Comparison of ENCODE assay signal across 8 cellular contexts in the genomic region with DNA sequence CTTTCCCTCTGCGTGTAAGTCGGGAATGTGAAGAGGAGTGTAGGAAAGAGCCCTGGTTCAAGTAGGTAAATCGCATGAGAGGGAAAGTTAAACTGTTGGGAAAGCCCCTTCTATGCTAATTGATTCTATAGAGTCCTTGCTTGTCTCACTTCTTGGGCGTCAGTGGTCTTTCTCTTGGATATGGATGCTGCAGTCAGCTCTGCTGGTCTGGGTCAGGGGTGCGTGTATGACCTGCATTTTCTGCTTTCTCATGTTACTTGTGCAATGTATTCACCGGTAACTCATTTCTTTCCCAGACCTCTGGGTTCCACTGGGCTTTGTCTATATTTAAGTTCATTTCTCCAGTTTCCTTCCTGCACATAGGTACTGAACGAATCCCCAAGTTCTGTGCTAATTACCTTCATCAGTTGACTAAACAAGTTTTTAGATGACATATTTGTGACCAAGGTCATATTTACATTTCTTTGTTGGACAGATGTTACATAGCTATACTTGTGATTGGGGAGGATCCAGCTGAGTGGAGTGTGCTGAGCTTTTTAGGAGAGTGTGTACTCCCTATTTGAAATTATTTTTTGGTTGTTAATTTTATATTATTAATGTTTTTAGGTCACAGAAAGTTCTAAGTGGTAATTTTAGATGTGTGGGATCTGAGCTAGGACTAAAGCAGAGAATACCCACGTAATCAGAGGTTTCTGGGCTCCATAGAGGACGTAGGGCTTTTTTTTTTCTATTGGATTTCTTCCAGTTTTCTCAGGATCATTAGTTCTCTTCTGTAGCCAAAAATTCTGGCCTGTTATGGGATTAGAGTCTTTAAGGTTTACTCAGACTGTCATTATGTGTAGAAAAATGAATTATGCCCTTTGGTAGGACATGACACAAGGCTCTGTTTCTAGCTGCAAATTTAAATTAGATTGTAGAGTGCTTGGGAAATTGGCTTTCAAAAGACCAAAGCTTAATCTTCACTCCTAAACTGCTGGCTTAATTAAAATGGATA. TPM values are rescaled to one million over a fixed set of nuclear protein-coding genes. Genes with fewer than 3 reads are reported as not detected.
DNase-seq lines count a peak whose midpoint lies in the region; ATAC-seq lines count a peak whose summit lies in the region.

No MANE protein-coding gene starts in this region.

- peak; percentile 27 to 32 for DNase-seq in NCI-H524 (lab: John Stamatoyannopoulos, UW)
- DNase-seq in NCI-H524 treated with DMSO at 0.1 percent for 48 hours (lab: John Stamatoyannopoulos, UW) = no peak
- DNase-seq in M059J (ENCODE audit: low read depth) = peak; percentile 40
- peak; percentile 6 for DNase-seq in activated T-helper 9 cell treated with anti-CD3 and anti-CD28 coated beads, Interleukin-2, amount 50 U/mL, for 16 hours (ENCODE audit: low read depth)
- DNase-seq in germinal center (ENCODE audit: low spot score) = peak; percentile 23
- peak; percentile 44 for DNase-seq in retina
- no peak for DNase-seq in T1000 (lab: John Stamatoyannopoulos, UW)

- no peak for ATAC-seq in GM21423 (IDR thresholded peaks at IDR 0.05; ENCODE audit: unreplicated experiment)

RNA-seq across cellular contexts. Expression of a gene that starts 1.6 kb away (rescaled TPM):
- 39.5 and 57.2 TPM in 2 replicates for total RNA-seq in M059J (2014; rRNA removed; shearing (Covaris generic))

RNA-seq across cellular contexts. Expression of a gene that starts 36.2 kb away (rescaled TPM):
- 24.4 and 29.3 TPM in 2 replicates for total RNA-seq in M059J (2014; rRNA removed; shearing (Covaris generic))

Comparison
In these comparisons a context has a peak if more than half of its experiments do, and no peak if none do; other contexts are left out.
1. DNase-seq: peak in NCI-H524 (2 of 2), M059J (single experiment), activated T-helper 9 cell treated with anti-CD3 and anti-CD28 coated beads, Interleukin-2, amount 50 U/mL, for 16 hours (single experiment), germinal center (single experiment) and retina (single experiment); none in NCI-H524 treated with DMSO at 0.1 percent for 48 hours (single experiment) and T1000 (single experiment).